ENCODE assay signal across 33 cellular contexts in genomic region chr15:77595231-77595630, GRCh38. TPM values are rescaled to one million over a fixed set of nuclear protein-coding genes. Genes with fewer than 3 reads are reported as not detected.
"Had no signal": no experiment of that assay in that cellular context is flagged by ENCODE, and none has a peak within 500 bp of the region (broad histone marks: within the 10 kb centered on the region; RNA-seq: fewer than 3 reads in every experiment).

No MANE protein-coding gene starts in this region.

- H3K27ac Mint-ChIP-seq: activated CD4-positive, alpha-beta memory T cell treated with anti-CD3 and anti-CD28 coated beads, Interleukin-2, amount 10 ng/mL, durations not matched to agents 7 days and 5 days; activated CD4-positive, alpha-beta T cell treated with anti-CD3 and anti-CD28 coated beads, Interleukin-2, amount 10 ng/mL, durations not matched to agents 7 days and 5 days; activated naive CD4-positive, alpha-beta T cell treated with anti-CD3 and anti-CD28 coated beads, Interleukin-2, amount 10 ng/mL, durations not matched to agents 7 days and 5 days; activated naive CD4-positive, alpha-beta T cell treated with anti-CD3 and anti-CD28 coated beads, Interleukin-2, amount 50 U/mL, for 72 hours; activated naive CD8-positive, alpha-beta T cell treated with anti-CD3 and anti-CD28 coated beads, Interleukin-2, amount 10 ng/mL, durations not matched to agents 7 days and 5 days; activated T-cell treated with anti-CD3 and anti-CD28 coated beads, Interleukin-2, amount 50 U/mL, for 24 hours; activated T-cell treated with anti-CD3 and anti-CD28 coated beads, Interleukin-2, amount 50 U/mL, for 72 hours; brain; T-helper 17 cell; T-helper 2 cell treated with Interferon-gamma antibody and Interleukin-4, amounts not matched to agents 5 μg/mL and 100 μg/mL, for 36 hours had no signal

- H3K4me1 Mint-ChIP-seq: activated CD4-positive, alpha-beta memory T cell treated with anti-CD3 and anti-CD28 coated beads, Interleukin-2, amount 10 ng/mL, durations not matched to agents 7 days and 5 days; activated CD4-positive, alpha-beta T cell treated with anti-CD3 and anti-CD28 coated beads, Interleukin-2, amount 10 ng/mL, durations not matched to agents 7 days and 5 days; activated naive CD4-positive, alpha-beta T cell treated with anti-CD3 and anti-CD28 coated beads, Interleukin-2, amount 10 ng/mL, durations not matched to agents 7 days and 5 days; activated naive CD8-positive, alpha-beta T cell treated with anti-CD3 and anti-CD28 coated beads, Interleukin-2, amount 10 ng/mL, durations not matched to agents 7 days and 5 days; T-helper 17 cell had no signal

- ATAC-seq: activated naive CD4-positive, alpha-beta T cell treated with anti-CD3 and anti-CD28 coated beads, Interleukin-2, amount 50 U/mL, for 72 hours; activated T-cell treated with anti-CD3 and anti-CD28 coated beads, Interleukin-2, amount 50 U/mL, for 72 hours; foreskin keratinocyte; gastrocnemius medialis; heart right ventricle; T-helper 17 cell had no signal

- H3K4me3 Mint-ChIP-seq: activated CD4-positive, alpha-beta memory T cell treated with anti-CD3 and anti-CD28 coated beads, Interleukin-2, amount 10 ng/mL, durations not matched to agents 7 days and 5 days; activated CD4-positive, alpha-beta T cell treated with anti-CD3 and anti-CD28 coated beads, Interleukin-2, amount 10 ng/mL, durations not matched to agents 7 days and 5 days; activated naive CD4-positive, alpha-beta T cell treated with anti-CD3 and anti-CD28 coated beads, Interleukin-2, amount 10 ng/mL, durations not matched to agents 7 days and 5 days; activated naive CD8-positive, alpha-beta T cell treated with anti-CD3 and anti-CD28 coated beads, Interleukin-2, amount 10 ng/mL, durations not matched to agents 7 days and 5 days; activated T-cell treated with anti-CD3 and anti-CD28 coated beads, Interleukin-2, amount 50 U/mL, for 24 hours; activated T-cell treated with anti-CD3 and anti-CD28 coated beads, Interleukin-2, amount 50 U/mL, for 72 hours; brain; T-helper 17 cell; T-helper 2 cell treated with Interferon-gamma antibody and Interleukin-4, amounts not matched to agents 5 μg/mL and 100 μg/mL, for 36 hours had no signal

- H3K36me3 ChIP-seq: ascending aorta, breast epithelium, cardiac muscle cell, colonic mucosa, esophagus muscularis mucosa, gastrocnemius medialis, heart right ventricle had no signal

- DNase-seq: activated CD4-positive, alpha-beta memory T cell treated with anti-CD3 and anti-CD28 coated beads, Interleukin-2, amount 10 ng/mL, durations not matched to agents 7 days and 5 days; activated CD4-positive, alpha-beta T cell treated with anti-CD3 and anti-CD28 coated beads for 4 hours; activated CD4-positive, alpha-beta T cell treated with anti-CD3 and anti-CD28 coated beads, Interleukin-2, amount 10 ng/mL, durations not matched to agents 7 days and 5 days; activated CD4-positive, alpha-beta T cell treated with anti-CD3 and anti-CD28 coated beads, Interleukin-2, amount 50 U/mL, for 4 hours; activated CD4-positive, CD25-positive, alpha-beta regulatory T cell; activated CD4-positive, CD25-positive, alpha-beta regulatory T cell treated with anti-CD3 and anti-CD28 coated beads, Interleukin-2, amount 50 U/mL, for 72 hours; activated CD8-positive, alpha-beta memory T cell treated with anti-CD3 and anti-CD28 coated beads, Interleukin-2, amount 50 U/mL, for 48 hours; activated gamma-delta T cell; activated naive CD4-positive, alpha-beta T cell; activated naive CD4-positive, alpha-beta T cell treated with anti-CD3 and anti-CD28 coated beads, Interleukin-2, amount 10 ng/mL, durations not matched to agents 7 days and 5 days; activated naive CD8-positive, alpha-beta T cell treated with anti-CD3 and anti-CD28 coated beads, Interleukin-2, amount 10 ng/mL, durations not matched to agents 7 days and 5 days; activated T-cell treated with anti-CD3 and anti-CD28 coated beads for 4 hours; activated T-cell treated with anti-CD3 and anti-CD28 coated beads, Interleukin-2, amount 50 U/mL, for 24 hours; activated T-cell treated with anti-CD3 and anti-CD28 coated beads, Interleukin-2, amount 50 U/mL, for 72 hours; central memory CD4-positive, alpha-beta T cell; cerebellar nuclear complex; colonic mucosa; effector CD8-positive, alpha-beta T cell; foreskin keratinocyte; gastrocnemius medialis; glutamatergic neuron; heart right ventricle; T-helper 1 cell; T-helper 17 cell had no signal

- H3K9me3 ChIP-seq: ascending aorta, breast epithelium, colonic mucosa, esophagus muscularis mucosa, gastrocnemius medialis, heart right ventricle had no signal

- H3K27me3 Mint-ChIP-seq: activated CD4-positive, alpha-beta memory T cell treated with anti-CD3 and anti-CD28 coated beads, Interleukin-2, amount 10 ng/mL, durations not matched to agents 7 days and 5 days; activated CD4-positive, alpha-beta T cell treated with anti-CD3 and anti-CD28 coated beads, Interleukin-2, amount 10 ng/mL, durations not matched to agents 7 days and 5 days; activated naive CD8-positive, alpha-beta T cell treated with anti-CD3 and anti-CD28 coated beads, Interleukin-2, amount 10 ng/mL, durations not matched to agents 7 days and 5 days had no signal

- H3K4me3 ChIP-seq: ascending aorta, breast epithelium, cardiac muscle cell, colonic mucosa, esophagus muscularis mucosa, gastrocnemius medialis, heart right ventricle had no signal

- H3K36me3 Mint-ChIP-seq: activated naive CD4-positive, alpha-beta T cell treated with anti-CD3 and anti-CD28 coated beads, Interleukin-2, amount 10 ng/mL, durations not matched to agents 7 days and 5 days; activated naive CD4-positive, alpha-beta T cell treated with anti-CD3 and anti-CD28 coated beads, Interleukin-2, amount 50 U/mL, for 72 hours; activated naive CD8-positive, alpha-beta T cell treated with anti-CD3 and anti-CD28 coated beads, Interleukin-2, amount 10 ng/mL, durations not matched to agents 7 days and 5 days; brain had no signal

- H3K27ac ChIP-seq: ascending aorta, breast epithelium, cardiac muscle cell, colonic mucosa, esophagus muscularis mucosa, foreskin keratinocyte, gastrocnemius medialis, heart right ventricle had no signal

- H3K27me3 ChIP-seq: ascending aorta, breast epithelium, cardiac muscle cell, colonic mucosa, esophagus muscularis mucosa, foreskin keratinocyte, gastrocnemius medialis, heart right ventricle had no signal

- FAIRE-seq: endometrium had no signal

- H3K9me3 Mint-ChIP-seq: activated CD4-positive, alpha-beta memory T cell treated with anti-CD3 and anti-CD28 coated beads, Interleukin-2, amount 10 ng/mL, durations not matched to agents 7 days and 5 days; activated CD4-positive, alpha-beta T cell treated with anti-CD3 and anti-CD28 coated beads, Interleukin-2, amount 10 ng/mL, durations not matched to agents 7 days and 5 days; activated naive CD4-positive, alpha-beta T cell treated with anti-CD3 and anti-CD28 coated beads, Interleukin-2, amount 10 ng/mL, durations not matched to agents 7 days and 5 days; activated naive CD4-positive, alpha-beta T cell treated with anti-CD3 and anti-CD28 coated beads, Interleukin-2, amount 50 U/mL, for 72 hours; activated naive CD8-positive, alpha-beta T cell treated with anti-CD3 and anti-CD28 coated beads, Interleukin-2, amount 10 ng/mL, durations not matched to agents 7 days and 5 days; activated T-cell treated with anti-CD3 and anti-CD28 coated beads, Interleukin-2, amount 50 U/mL, for 24 hours; activated T-cell treated with anti-CD3 and anti-CD28 coated beads, Interleukin-2, amount 50 U/mL, for 72 hours; T-helper 2 cell treated with Interferon-gamma antibody and Interleukin-4, amounts not matched to agents 5 μg/mL and 100 μg/mL, for 36 hours had no signal

- H3K4me1 ChIP-seq: ascending aorta, breast epithelium, colonic mucosa, esophagus muscularis mucosa, foreskin keratinocyte, gastrocnemius medialis had no signal

RNA-seq across cellular contexts. Expression of gene LINGO1, which starts 37.5 kb away (rescaled TPM):
- total RNA-seq: activated CD4-positive, alpha-beta memory T cell treated with anti-CD3 and anti-CD28 coated beads, Interleukin-2, amount 10 ng/mL, durations not matched to agents 7 days and 5 days; activated CD4-positive, alpha-beta T cell treated with anti-CD3 and anti-CD28 coated beads, Interleukin-2, amount 10 ng/mL, durations not matched to agents 7 days and 5 days; activated naive CD4-positive, alpha-beta T cell treated with anti-CD3 and anti-CD28 coated beads, Interleukin-2, amount 50 U/mL, for 72 hours; activated naive CD8-positive, alpha-beta T cell treated with anti-CD3 and anti-CD28 coated beads, Interleukin-2, amount 10 ng/mL, durations not matched to agents 7 days and 5 days; epithelial cell of proximal tubule; T-helper 17 cell had no signal
